Comparison of ENCODE assay signal across 8 cellular contexts in genomic region chrX:14027511-14028019, GRCh38. TPM values are rescaled to one million over a fixed set of nuclear protein-coding genes. Genes with fewer than 3 reads are reported as not detected.
DNase-seq lines count a peak whose midpoint lies in the region; ATAC-seq and TF ChIP-seq lines count a peak whose summit lies in the region.

No MANE protein-coding gene starts in this region.

- H3K4me1 ChIP-seq in OCI-LY7 (ENCODE audit: insufficient read depth, low read length, poor library complexity, severe bottlenecking) (peaks cover 28% of the 10 kb centered on the region), upper lobe of left lung (peaks cover 0 to 47% (median 15%) of the 10 kb centered on the region in 4 donors)

- peaks cover 49% of the 10 kb centered on the region; the same call in 1 of the 2 replicates for H3K79me2 ChIP-seq in OCI-LY7 (ENCODE audit: insufficient read depth, low read depth, low read length)

- H3K27me3 ChIP-seq in upper lobe of left lung, result no peaks in the 10 kb centered on the region

- no peak for TF ChIP-seq POLR2A in upper lobe of left lung (IDR thresholded peaks at IDR 0.05)

- no peak for TF ChIP-seq EP300 in upper lobe of left lung (IDR thresholded peaks at IDR 0.05)

- intact Hi-C loops in OCI-LY7 (cut with micrococcal nuclease; ENCODE audit: unreplicated experiment), result loop anchor here (2.0 to 5.0 kb wide), 2 partner anchors 269 to 295 kb away; partner anchors contain the start of genes OFD1 and TRAPPC2

- H3K4me2 ChIP-seq in OCI-LY7 (ENCODE audit: low read length), result peak overlapping the region; percentile 96

- CTCF ChIA-PET in OCI-LY7 (lab: Charles Lee; ENCODE audit: unreplicated experiment), result no interaction called here

- H3K9me2 ChIP-seq in OCI-LY7 (ENCODE audit: insufficient read depth, low read length), result no peaks in the 10 kb centered on the region

- BruUV-seq in OCI-LY7 (replicated peaks; lab: Mats Ljungman, UMichigan), result no TSS peak

- ATAC-seq in GM21737 (IDR thresholded peaks at IDR 0.05; ENCODE audit: unreplicated experiment) (peak; percentile 35), upper lobe of left lung (ENCODE audit: low FRiP score in 2 of 2) (no peak)

- peaks cover 16% of the 10 kb centered on the region for H3K36me3 ChIP-seq in OCI-LY7 (ENCODE audit: insufficient read depth, low read length)
- no peaks in the 10 kb centered on the region for H3K36me3 ChIP-seq in upper lobe of left lung

- TF ChIP-seq CTCF in GM12865 (IDR thresholded peaks at IDR 0.05; ENCODE audit: insufficient read depth, low read depth, low read length, missing control alignments) (no peak), OCI-LY7 (conservative IDR thresholded peaks at IDR 0.05; ENCODE audit: low read length) (no peak), upper lobe of left lung (IDR thresholded peaks at IDR 0.05) (no peak)

- POLR2A ChIA-PET in OCI-LY7 (lab: Charles Lee), result interaction anchor here (1.6 kb wide), 1 partner anchor 296 kb away, joined by 4 read pairs; no protein-coding TSS in a partner anchor

- DNase-seq in GM12865 (ENCODE audit: low read depth), result peak; percentile 73
- no peak for DNase-seq in OCI-LY7 (ENCODE audit: low spot score)
- peak; percentile 51 for DNase-seq in fibroblast of gingiva (ENCODE audit: low read depth)
- no peak for DNase-seq in upper lobe of left lung
- no peak for DNase-seq in NCI-H510A (lab: John Stamatoyannopoulos, UW)
- DNase-seq in SW480 (ENCODE audit: low spot score), result no peak
- no peak for DNase-seq in D341Med (ENCODE audit: low spot score)

- no peaks in the 10 kb centered on the region for H4K20me1 ChIP-seq in OCI-LY7 (ENCODE audit: insufficient read depth, low read length)

- no peak overlapping the region for H2AFZ ChIP-seq in OCI-LY7 (ENCODE audit: low read length)

- H3K27ac ChIP-seq in OCI-LY7 (ENCODE audit: low read depth, low read length, poor library complexity, severe bottlenecking) (peak overlapping the region; percentile 74), upper lobe of left lung (peak overlapping the region in 3 of 4 donors; percentile 11 to 30 (median 23))

- H3K4me3 ChIP-seq in GM12865 (ENCODE audit: low read depth, low read length), result peak overlapping the region; percentile 40
- H3K4me3 ChIP-seq in OCI-LY7 (ENCODE audit: low read depth, low read length, poor library complexity, severe bottlenecking), result peak overlapping the region; percentile 90
- no peak overlapping the region for H3K4me3 ChIP-seq in upper lobe of left lung

- peaks cover 2% of the 10 kb centered on the region; the same call in 1 of the 2 replicates for H3K9me3 ChIP-seq in OCI-LY7 (ENCODE audit: low read length)
- H3K9me3 ChIP-seq in upper lobe of left lung, result no peaks in the 10 kb centered on the region

RNA-seq across cellular contexts. Expression of gene GEMIN8, which starts 2.1 kb away (rescaled TPM):
- 23.2 and 30.1 TPM in 2 replicates for total RNA-seq in OCI-LY7 (2014; rRNA removed; shearing (Covaris generic))
- total RNA-seq in OCI-LY7 (2022) (24.6 and 25.6 TPM in 2 replicates), upper lobe of left lung (10 to 100 TPM; 12.5 to 52.4 (median 26.3) TPM)

Comparison
In these comparisons a context has a peak if more than half of its experiments do, and no peak if none do; other contexts are left out.
1. DNase-seq: peak in GM12865 (single experiment) and fibroblast of gingiva (single experiment); none in OCI-LY7 (single experiment), upper lobe of left lung (0 of 2), NCI-H510A (single experiment), SW480 (single experiment) and D341Med (single experiment).
2. H3K4me3 ChIP-seq: peak in GM12865 (single experiment) and OCI-LY7 (single experiment); none in upper lobe of left lung (0 of 4).